Comparison of ENCODE assay signal across 14 cellular contexts in the genomic region with DNA sequence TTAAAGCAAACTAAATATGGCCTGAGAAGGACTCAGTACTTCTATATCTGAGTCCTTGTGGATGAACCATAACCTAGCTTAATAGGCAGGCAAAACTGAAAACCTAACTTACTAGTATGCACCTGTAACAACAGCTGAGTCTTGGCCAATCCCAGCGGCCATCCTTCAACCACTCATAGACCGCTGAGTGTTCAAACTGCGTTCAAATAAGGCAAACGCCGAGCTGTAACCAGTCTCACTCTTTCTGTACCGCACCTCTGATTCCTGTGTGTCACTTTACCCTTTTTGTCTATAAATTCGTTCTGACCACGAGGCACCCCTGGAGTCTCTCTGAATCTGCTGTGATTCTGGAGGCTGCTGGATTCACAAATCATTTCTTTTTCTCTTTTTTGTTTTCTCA.
"Had no signal": no experiment of that assay in that cellular context is flagged by ENCODE, and none has a peak within 500 bp of the region (broad histone marks: within the 10 kb centered on the region; RNA-seq: fewer than 3 reads in every experiment).

No MANE protein-coding gene starts in this region.

- H3K9me3 Mint-ChIP-seq: activated naive CD4-positive, alpha-beta T cell treated with anti-CD3 and anti-CD28 coated beads, Interleukin-2, amount 50 U/mL, for 24 hours; activated T-cell treated with anti-CD3 and anti-CD28 coated beads, Interleukin-2, amount 50 U/mL, for 72 hours; naive B cell; stimulated activated memory B cell treated with anti-CD40 and anti-IgM and Interleukin-4, amounts not matched to agents 10 μg/mL and 1 μg/mL and 100 μg/mL, for 72 hours had no signal

- H3K9me3 ChIP-seq: left lung, sigmoid colon, spleen had no signal

- DNase-seq: activated CD4-positive, alpha-beta T cell treated with anti-CD3 and anti-CD28 coated beads, Interleukin-2, amount 50 U/mL, for 4 hours; activated effector memory CD4-positive, alpha-beta T cell treated with anti-CD3 and anti-CD28 coated beads, Interleukin-2, amount 50 U/mL, for 16 hours; activated T-cell treated with anti-CD3 and anti-CD28 coated beads, Interleukin-2, amount 50 U/mL, for 72 hours; foreskin keratinocyte; hippocampal formation; left lung; mammary epithelial cell; naive B cell; spleen; stimulated activated CD4-positive, alpha-beta T cell treated with anti-CD3 and anti-CD28 coated beads, Interleukin-4, amount 100 ng/mL, for 4 hours; WERI-Rb-1 had no signal

- H3K36me3 ChIP-seq: left lung, sigmoid colon, spleen, WERI-Rb-1 had no signal

- H3K4me1 ChIP-seq: foreskin keratinocyte, left lung, sigmoid colon had no signal

- H3K27me3 Mint-ChIP-seq: stimulated activated memory B cell treated with anti-CD40 and anti-IgM and Interleukin-4, amounts not matched to agents 10 μg/mL and 1 μg/mL and 100 μg/mL, for 72 hours had no signal

- H3K27ac Mint-ChIP-seq: activated naive CD4-positive, alpha-beta T cell treated with anti-CD3 and anti-CD28 coated beads, Interleukin-2, amount 50 U/mL, for 24 hours; activated T-cell treated with anti-CD3 and anti-CD28 coated beads, Interleukin-2, amount 50 U/mL, for 72 hours; naive B cell; stimulated activated memory B cell treated with anti-CD40 and anti-IgM and Interleukin-4, amounts not matched to agents 10 μg/mL and 1 μg/mL and 100 μg/mL, for 72 hours had no signal

- H3K36me3 Mint-ChIP-seq: activated naive CD4-positive, alpha-beta T cell treated with anti-CD3 and anti-CD28 coated beads, Interleukin-2, amount 50 U/mL, for 24 hours; naive B cell; stimulated activated memory B cell treated with anti-CD40 and anti-IgM and Interleukin-4, amounts not matched to agents 10 μg/mL and 1 μg/mL and 100 μg/mL, for 72 hours had no signal

- H3K27me3 ChIP-seq: foreskin keratinocyte had no signal

- H3K27ac ChIP-seq: foreskin keratinocyte, left lung, sigmoid colon, spleen, WERI-Rb-1 had no signal

- ATAC-seq: activated T-cell treated with anti-CD3 and anti-CD28 coated beads, Interleukin-2, amount 50 U/mL, for 72 hours; foreskin keratinocyte; left lung; stimulated activated memory B cell treated with anti-CD40 and anti-IgM and Interleukin-4, amounts not matched to agents 10 μg/mL and 1 μg/mL and 100 μg/mL, for 72 hours had no signal

- H3K4me3 Mint-ChIP-seq: activated naive CD4-positive, alpha-beta T cell treated with anti-CD3 and anti-CD28 coated beads, Interleukin-2, amount 50 U/mL, for 24 hours; activated T-cell treated with anti-CD3 and anti-CD28 coated beads, Interleukin-2, amount 50 U/mL, for 72 hours; naive B cell; stimulated activated memory B cell treated with anti-CD40 and anti-IgM and Interleukin-4, amounts not matched to agents 10 μg/mL and 1 μg/mL and 100 μg/mL, for 72 hours had no signal

- H3K4me3 ChIP-seq: left lung, sigmoid colon, spleen had no signal
